ENCODE assay signal across 28 cellular contexts in the genomic region with DNA sequence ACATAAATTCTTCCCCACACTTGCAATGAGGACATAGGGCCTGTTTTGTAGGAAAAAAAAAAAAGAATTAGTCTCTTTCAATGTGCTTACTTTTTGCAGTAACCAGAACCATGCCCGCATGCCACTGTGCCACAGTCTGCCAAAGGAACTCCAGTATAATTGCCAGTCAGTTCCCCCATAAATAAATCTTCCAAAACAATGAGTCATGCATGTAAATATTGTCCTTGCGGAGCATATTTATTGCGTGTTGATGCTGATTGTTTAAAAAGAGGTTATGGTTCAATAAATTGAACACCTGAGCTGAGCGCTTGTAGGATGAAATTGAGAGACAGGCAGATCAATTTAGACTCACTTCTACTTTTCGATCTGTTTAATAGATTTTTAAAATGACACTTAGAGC.
DNase-seq lines count a peak whose midpoint lies in the region; TF ChIP-seq lines count a peak whose summit lies in the region.
"Had no signal": no experiment of that assay in that cellular context is flagged by ENCODE, and none has a peak within 500 bp of the region (broad histone marks: within the 10 kb centered on the region; RNA-seq: fewer than 3 reads in every experiment).

No MANE protein-coding gene starts in this region.

- no peaks in the 10 kb centered on the region for H3K4me1 ChIP-seq in prostate gland (replicated peaks)
- H3K4me1 ChIP-seq: heart right ventricle, Peyer's patch, right lobe of liver, spleen had no signal

- H3K27ac ChIP-seq in prostate gland = no peak overlapping the region
- H3K27ac ChIP-seq: heart right ventricle, Peyer's patch, right lobe of liver, SJCRH30, spleen, thoracic aorta, VCaP had no signal

- WGBS in prostate gland = 33% methylated on average over 5 of the region's 5 CpGs

- peak; percentile 39 for DNase-seq in NCI-H2107 treated with DMSO at 0.1 percent for 48 hours (lab: John Stamatoyannopoulos, UW; ENCODE audit: unreplicated experiment)
- no peak for DNase-seq in NCI-H2107 (lab: John Stamatoyannopoulos, UW)
- DNase-seq in NCI-H146 (lab: John Stamatoyannopoulos, UW) = peak; percentile 25
- DNase-seq in NCI-H748 (lab: John Stamatoyannopoulos, UW; ENCODE audit: unreplicated experiment) = peak; percentile 86
- DNase-seq in prostate gland (ENCODE audit: low spot score) = peak; percentile 9
- DNase-seq in SIG-M5 (lab: John Stamatoyannopoulos, UW) = no peak
- DNase-seq in activated CD4-positive, alpha-beta T cell treated with anti-CD3 and anti-CD28 coated beads, Interleukin-2, amount 50 U/mL, for 48 hours = no peak
- DNase-seq in pons (ENCODE audit: low spot score) = no peak
- DNase-seq: activated CD4-positive, alpha-beta T cell treated with anti-CD3 and anti-CD28 coated beads for 4 hours; activated gamma-delta T cell treated with Interleukin-2 at 50 U/mL for 16 hours; activated naive CD8-positive, alpha-beta T cell treated with anti-CD3 and anti-CD28 coated beads, Interleukin-2, amount 10 ng/mL, durations not matched to agents 7 days and 5 days; activated T-cell treated with anti-CD3 and anti-CD28 coated beads, Interleukin-2, amount 50 U/mL, for 1 hour; aorta; heart right ventricle; kidney; naive thymus-derived CD4-positive, alpha-beta T cell; NCI-H1930; NCI-H524 treated with DMSO at 0.1 percent for 48 hours; Peyer's patch; right lobe of liver; SJCRH30; spleen; stimulated activated CD4-positive, alpha-beta T cell treated with anti-CD3 and anti-CD28 coated beads, Interleukin-2, amount 100 ng/mL, for 24 hours; stimulated activated naive CD8-positive, alpha-beta T cell treated with anti-CD3 and anti-CD28 coated beads, Interleukin-15, amount 100 ng/mL, for 72 hours; SW 1271; T1000 had no signal

- no peak for TF ChIP-seq POLR2A in prostate gland (IDR thresholded peaks at IDR 0.05)

- H3K27me3 ChIP-seq in prostate gland (replicated peaks; ENCODE audit: insufficient read depth) = no peaks in the 10 kb centered on the region
- H3K27me3 ChIP-seq: Peyer's patch, right lobe of liver, SJCRH30, spleen had no signal

- H3K9me3 ChIP-seq in prostate gland = no peaks in the 10 kb centered on the region
- H3K9me3 ChIP-seq: heart right ventricle, Peyer's patch, right lobe of liver, SJCRH30, spleen, thoracic aorta had no signal

- intact Hi-C loops in prostate gland (cut with DNase I) = no loop called here

- no peak overlapping the region for H3K4me3 ChIP-seq in prostate gland
- H3K4me3 ChIP-seq: heart right ventricle, Peyer's patch, right lobe of liver, SJCRH30, spleen, thoracic aorta had no signal

- H3K36me3 ChIP-seq in prostate gland = no peaks in the 10 kb centered on the region
- H3K36me3 ChIP-seq: heart right ventricle, Peyer's patch, right lobe of liver, SJCRH30, spleen, thoracic aorta had no signal

- no peak for TF ChIP-seq CTCF in prostate gland (IDR thresholded peaks at IDR 0.05)

Comparison
In these comparisons a context has a peak if more than half of its experiments do, and no peak if none do; other contexts are left out.
1. DNase-seq: peak in NCI-H2107 treated with DMSO at 0.1 percent for 48 hours (single experiment), NCI-H146 (single experiment), NCI-H748 (single experiment) and prostate gland (single experiment); none in NCI-H2107 (single experiment), SIG-M5 (single experiment), activated CD4-positive, alpha-beta T cell treated with anti-CD3 and anti-CD28 coated beads, Interleukin-2, amount 50 U/mL, for 48 hours (0 of 2) and pons (single experiment).